Comparison of ENCODE assay signal across 22 cellular contexts in the genomic region with DNA sequence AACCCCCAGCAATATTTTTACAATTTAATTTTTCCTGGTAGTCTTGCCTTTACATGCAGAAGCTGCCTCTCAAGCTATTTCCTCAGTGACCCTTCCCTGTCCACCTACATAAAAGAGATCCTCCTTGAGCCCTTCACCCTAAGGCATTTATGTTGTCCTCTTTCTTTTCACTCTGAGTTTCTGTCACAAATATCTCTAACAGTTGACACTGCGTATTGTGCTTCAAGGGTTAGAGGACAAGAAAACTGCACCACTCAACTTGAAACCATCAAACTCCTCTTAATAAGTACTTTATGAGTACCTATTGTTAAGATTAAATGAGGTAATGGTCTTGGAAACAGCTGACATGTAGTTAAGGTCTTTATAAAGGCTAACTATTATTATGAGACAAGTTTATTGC.
"Had no signal": no experiment of that assay in that cellular context is flagged by ENCODE, and none has a peak within 500 bp of the region (broad histone marks: within the 10 kb centered on the region; RNA-seq: fewer than 3 reads in every experiment).

No MANE protein-coding gene starts in this region.

- ATAC-seq: HepG2 had no signal

- H3K4me3 ChIP-seq: SJSA1, SK-N-MC had no signal

- DNase-seq: IMR-90, Kasumi-1, KG1, MM.1S, NCI-H1092 treated with DMSO at 0.1 percent for 48 hours, NCI-H1436 treated with DMSO at 0.1 percent for 48 hours, NCI-H1694, NCI-H187 treated with DMSO at 0.1 percent for 48 hours, NCI-H2029 treated with DMSO at 0.1 percent for 48 hours, NCI-H2171, NCI-H226, NCI-H446, NCI-H510A, NCI-H524 treated with DMSO at 0.1 percent for 48 hours, NCI-H69, NCI-H774, Right ventricle myocardium superior, RPMI8226, SIG-M5 had no signal

- H3K27me3 ChIP-seq: SJSA1 had no signal

- H3K4me1 ChIP-seq: SJSA1 had no signal

- H3K36me3 ChIP-seq: SJSA1 had no signal

- H3K27ac ChIP-seq: SJSA1, SK-N-MC had no signal

- H3K9me3 ChIP-seq: SJSA1 had no signal
